1 cellular context compared by ENCODE assay signal in the genomic region with DNA sequence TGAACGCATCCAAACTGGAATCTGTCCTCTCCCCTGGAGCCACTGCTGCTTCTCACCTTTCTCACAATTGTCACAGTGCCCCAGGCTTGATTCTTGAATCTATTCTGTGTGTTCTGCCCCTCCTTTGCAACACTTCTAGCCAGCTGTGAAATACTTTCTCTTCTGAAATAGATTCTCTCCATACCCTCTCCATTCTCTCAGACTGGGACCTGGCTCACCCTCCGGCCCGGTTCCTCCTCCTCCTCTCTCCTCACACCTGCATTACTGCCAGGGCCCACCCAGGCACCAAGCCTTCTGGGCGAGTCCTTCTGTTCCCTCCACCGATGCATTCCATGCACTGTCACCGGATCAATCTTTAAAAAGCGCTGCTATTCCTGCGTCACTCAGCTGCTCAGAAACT.
TF ChIP-seq lines count a peak whose summit lies in the region.

No MANE protein-coding gene starts in this region.

TF ChIP-seq in H1, 55 proteins besides CTCF, POLR2A, EP300 and RAD21:
- TF ChIP-seq EZH2 (IDR thresholded peaks at IDR 0.05; ENCODE audit: low read depth, low read length, severe bottlenecking) = no peak
- TF ChIP-seq SP1 (IDR thresholded peaks at IDR 0.05; ENCODE audit: low read depth, low read length) = no peak
- TF ChIP-seq RXRA (IDR thresholded peaks at IDR 0.05; ENCODE audit: insufficient read depth, low read depth, low read length) = no peak
TF ChIP-seq in H1: peak in this region for 0.
